ENCODE assay signal across 17 cellular contexts in genomic region chr10:72598769-72599701, GRCh38.
"Had no signal": no experiment of that assay in that cellular context is flagged by ENCODE, and none has a peak within 500 bp of the region (broad histone marks: within the 10 kb centered on the region; RNA-seq: fewer than 3 reads in every experiment).

No MANE protein-coding gene starts in this region.

- H3K27ac ChIP-seq: left ventricle myocardium inferior, testis, upper lobe of left lung had no signal

- H3K27ac Mint-ChIP-seq: memory B cell, natural killer cell, progenitor cell of endocrine pancreas had no signal

- H3K4me1 ChIP-seq: testis had no signal

- H3K36me3 ChIP-seq: left ventricle myocardium inferior had no signal

- H3K27me3 Mint-ChIP-seq: memory B cell, progenitor cell of endocrine pancreas had no signal

- ATAC-seq: natural killer cell; right cardiac atrium; stimulated activated naive CD8-positive, alpha-beta T cell treated with anti-CD3 and anti-CD28 coated beads, Interleukin-15, Interleukin-2, amounts not matched to agents 100 U/mL and 50 U/mL, for 24 hours had no signal

- H3K9me3 Mint-ChIP-seq: memory B cell, natural killer cell had no signal

- H3K4me3 ChIP-seq: left ventricle myocardium inferior, testis, upper lobe of left lung had no signal

- H3K4me3 Mint-ChIP-seq: memory B cell, natural killer cell had no signal

- FAIRE-seq: small intestine had no signal

- H3K36me3 Mint-ChIP-seq: natural killer cell had no signal

- H3K27me3 ChIP-seq: testis, upper lobe of left lung had no signal

- DNase-seq: activated CD4-positive, alpha-beta T cell treated with anti-CD3 and anti-CD28 coated beads for 1 hour; activated CD4-positive, alpha-beta T cell treated with anti-CD3 and anti-CD28 coated beads, Interleukin-2, amount 50 U/mL, for 4 hours; activated naive CD4-positive, alpha-beta T cell treated with Interleukin-2 at 50 U/mL for 16 hours; activated T-cell treated with anti-CD3 and anti-CD28 coated beads for 4 hours; aorta; cerebellar nuclear complex; left ventricle myocardium inferior; natural killer cell; right cardiac atrium; small intestine; stimulated activated naive CD8-positive, alpha-beta T cell treated with anti-CD3 and anti-CD28 coated beads, Interleukin-15, Interleukin-2, amounts not matched to agents 100 U/mL and 50 U/mL, for 24 hours; T-helper 1 cell; T1000; testis; upper lobe of left lung had no signal

- H3K9me3 ChIP-seq: left ventricle myocardium inferior, testis, upper lobe of left lung had no signal
